In genomic region chr15:28117591-28117990, GRCh38 we compare ENCODE assay signal across 26 cellular contexts. TPM values are rescaled to one million over a fixed set of nuclear protein-coding genes. Genes with fewer than 3 reads are reported as not detected.
"Had no signal": no experiment of that assay in that cellular context is flagged by ENCODE, and none has a peak within 500 bp of the region (broad histone marks: within the 10 kb centered on the region; RNA-seq: fewer than 3 reads in every experiment).

No MANE protein-coding gene starts in this region.

- ATAC-seq: activated CD4-positive, alpha-beta T cell treated with anti-CD3 and anti-CD28 coated beads for 36 hours; activated naive CD4-positive, alpha-beta T cell treated with anti-CD3 and anti-CD28 coated beads, Interleukin-2, amount 50 U/mL, for 72 hours; left colon; naive thymus-derived CD4-positive, alpha-beta T cell; right cardiac atrium; stimulated activated naive B cell treated with anti-CD40 and anti-IgM and Interleukin-4, amounts not matched to agents 10 μg/mL and 1 μg/mL and 100 μg/mL, for 72 hours had no signal

- H2AFZ ChIP-seq: parathyroid adenoma had no signal

- H3K79me2 ChIP-seq: parathyroid adenoma had no signal

- H3K4me3 Mint-ChIP-seq: activated CD4-positive, alpha-beta T cell treated with anti-CD3 and anti-CD28 coated beads for 36 hours; central memory CD8-positive, alpha-beta T cell; naive thymus-derived CD4-positive, alpha-beta T cell; neural crest cell; stimulated activated naive B cell treated with anti-CD40 and anti-IgM and Interleukin-4, amounts not matched to agents 10 μg/mL and 1 μg/mL and 100 μg/mL, for 72 hours had no signal

- H3K4me3 ChIP-seq: breast epithelium, esophagus squamous epithelium, stomach, thyroid gland, upper lobe of left lung had no signal

- H3K27me3 ChIP-seq: breast epithelium, esophagus squamous epithelium, stomach, thyroid gland, upper lobe of left lung had no signal

- H3K9me3 Mint-ChIP-seq: activated naive CD4-positive, alpha-beta T cell treated with anti-CD3 and anti-CD28 coated beads, Interleukin-2, amount 50 U/mL, for 72 hours; activated T-helper 2 cell treated with anti-CD3 and anti-CD28 coated beads, Interferon-gamma antibody, Interleukin-2, Interleukin-4, amounts not matched to agents 10 μg/mL and 5 μg/mL and 100 μg/mL, durations not matched to agents 14 hours and 24 hours and 36 hours; central memory CD8-positive, alpha-beta T cell; neural crest cell; stimulated activated naive B cell treated with anti-CD40 and anti-IgM and Interleukin-4, amounts not matched to agents 10 μg/mL and 1 μg/mL and 100 μg/mL, for 72 hours had no signal

- H3K4me1 Mint-ChIP-seq: activated CD4-positive, alpha-beta T cell treated with anti-CD3 and anti-CD28 coated beads for 36 hours; central memory CD8-positive, alpha-beta T cell; neural crest cell; stimulated activated naive B cell treated with anti-CD40 and anti-IgM and Interleukin-4, amounts not matched to agents 10 μg/mL and 1 μg/mL and 100 μg/mL, for 72 hours had no signal

- H3K36me3 ChIP-seq: breast epithelium had no signal

- H3K9ac ChIP-seq: parathyroid adenoma had no signal

- H3K27me3 Mint-ChIP-seq: activated CD4-positive, alpha-beta T cell treated with anti-CD3 and anti-CD28 coated beads for 36 hours; central memory CD8-positive, alpha-beta T cell; naive thymus-derived CD4-positive, alpha-beta T cell; stimulated activated naive B cell treated with anti-CD40 and anti-IgM and Interleukin-4, amounts not matched to agents 10 μg/mL and 1 μg/mL and 100 μg/mL, for 72 hours had no signal

- H3K27ac ChIP-seq: breast epithelium, epithelial cell of prostate, esophagus squamous epithelium, parathyroid adenoma, stomach, thyroid gland, upper lobe of left lung had no signal

- H3K9me3 ChIP-seq: breast epithelium, esophagus squamous epithelium, stomach, thyroid gland, upper lobe of left lung had no signal

- DNase-seq: activated CD4-positive, alpha-beta T cell treated with anti-CD3 and anti-CD28 coated beads for 36 hours; activated CD4-positive, CD25-positive, alpha-beta regulatory T cell; activated CD8-positive, alpha-beta memory T cell treated with anti-CD3 and anti-CD28 coated beads, Interleukin-2, amount 50 U/mL, for 48 hours; activated T-cell treated with anti-CD3 and anti-CD28 coated beads, Interleukin-2, amount 50 U/mL, for 48 hours; dermis blood vessel endothelial cell; effector CD4-positive, alpha-beta T cell; esophagus squamous epithelium; left colon; midbrain; naive thymus-derived CD4-positive, alpha-beta T cell; occipital lobe; right cardiac atrium; stimulated activated CD4-positive, alpha-beta T cell treated with anti-CD3 and anti-CD28 coated beads, Interleukin-15, amount 100 ng/mL, for 24 hours; stimulated activated CD4-positive, alpha-beta T cell treated with anti-CD3 and anti-CD28 coated beads, Interleukin-2, amount 100 ng/mL, for 24 hours; stimulated activated naive B cell treated with anti-CD40 and anti-IgM and Interleukin-4, amounts not matched to agents 10 μg/mL and 1 μg/mL and 100 μg/mL, for 72 hours; stomach; thyroid gland had no signal

- H3K4me1 ChIP-seq: breast epithelium, parathyroid adenoma, stomach, upper lobe of left lung had no signal

- H3K27ac Mint-ChIP-seq: activated CD4-positive, alpha-beta T cell treated with anti-CD3 and anti-CD28 coated beads for 36 hours; activated T-helper 2 cell treated with anti-CD3 and anti-CD28 coated beads, Interferon-gamma antibody, Interleukin-2, Interleukin-4, amounts not matched to agents 10 μg/mL and 5 μg/mL and 100 μg/mL, durations not matched to agents 14 hours and 24 hours and 36 hours; stimulated activated naive B cell treated with anti-CD40 and anti-IgM and Interleukin-4, amounts not matched to agents 10 μg/mL and 1 μg/mL and 100 μg/mL, for 72 hours had no signal

RNA-seq across cellular contexts. Expression of gene OCA2, which starts 18.5 kb away (rescaled TPM):
- total RNA-seq: activated CD4-positive, alpha-beta T cell treated with anti-CD3 and anti-CD28 coated beads for 36 hours; activated naive CD4-positive, alpha-beta T cell treated with anti-CD3 and anti-CD28 coated beads, Interleukin-2, amount 50 U/mL, for 72 hours; activated T-helper 2 cell treated with anti-CD3 and anti-CD28 coated beads, Interferon-gamma antibody, Interleukin-2, Interleukin-4, amounts not matched to agents 10 μg/mL and 5 μg/mL and 100 μg/mL, durations not matched to agents 14 hours and 24 hours and 36 hours; dermis blood vessel endothelial cell; naive thymus-derived CD4-positive, alpha-beta T cell; T-helper 2 cell treated with Interferon-gamma antibody and Interleukin-4, amounts not matched to agents 100 ng/mL and 5 ng/mL, for 36 hours had no signal
